8 cellular contexts compared by ENCODE assay signal in the genomic region with DNA sequence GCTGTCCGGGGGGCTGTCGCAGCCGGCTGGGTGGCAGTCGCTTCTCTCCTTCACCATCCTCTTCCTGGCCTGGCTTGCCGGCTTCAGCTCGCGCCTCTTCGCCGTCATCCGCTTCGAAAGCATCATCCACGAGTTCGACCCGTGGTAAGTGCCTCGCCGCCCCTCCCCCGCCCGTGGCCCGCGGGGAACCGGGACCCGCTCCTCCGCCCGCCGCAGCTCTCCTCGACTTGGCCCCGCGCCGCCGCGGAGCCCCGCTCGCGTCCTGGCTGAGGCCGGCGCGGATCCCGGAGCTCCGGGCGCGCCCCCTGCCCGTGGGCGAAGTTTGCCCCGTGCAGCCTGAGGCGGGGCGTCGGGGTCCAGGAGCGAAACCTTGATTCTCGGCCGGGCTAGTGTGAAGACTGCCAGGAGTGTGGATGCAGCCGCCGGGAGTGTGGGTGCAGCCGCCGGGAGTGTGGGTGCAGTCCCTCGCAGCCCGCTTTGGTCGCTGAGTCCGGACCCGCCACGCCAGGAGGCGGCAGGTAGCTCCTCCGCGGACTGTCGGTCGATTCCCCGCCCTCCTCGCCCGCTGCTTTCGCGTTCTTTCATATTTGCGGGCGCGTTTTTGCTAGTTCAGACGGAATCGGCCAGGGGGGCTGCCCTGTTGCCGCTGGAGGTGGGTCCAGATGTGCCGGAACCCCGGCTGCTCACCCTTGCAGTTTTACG. TPM values are rescaled to one million over a fixed set of nuclear protein-coding genes. Genes with fewer than 3 reads are reported as not detected.
DNase-seq lines count a peak whose midpoint lies in the region; ATAC-seq, FAIRE-seq and TF ChIP-seq lines count a peak whose summit lies in the region.

No MANE protein-coding gene starts in this region.

- TF ChIP-seq RAD21 in HepG2 (CRISPR knock-in tag; IDR thresholded peaks at IDR 0.05), result no peak

- BruUV-seq in HepG2 (replicated peaks; lab: Mats Ljungman, UMichigan), result no TSS peak

- ATAC-seq in GM19452 (IDR thresholded peaks at IDR 0.05; ENCODE audit: unreplicated experiment), result peak; percentile 6
- ATAC-seq in HepG2, result peak; percentile 11

- DNase-seq in HT1080 (ENCODE audit: low read depth) (peak; percentile 16), cerebellum (ENCODE audit: low spot score) (peak; percentile 33), HepG2 (ENCODE audit: low spot score) (peak; percentile 12), NCI-H446 (lab: John Stamatoyannopoulos, UW) (no peak)
- peak; percentile 22 for DNase-seq in activated CD4-positive, CD25-positive, alpha-beta regulatory T cell treated with anti-CD3 and anti-CD28 coated beads, Interleukin-2, amount 50 U/mL, for 16 hours (ENCODE audit: low read depth, low spot score)
- DNase-seq in stimulated activated CD4-positive, alpha-beta T cell treated with anti-CD3 and anti-CD28 coated beads, Interleukin-4, amount 100 ng/mL, for 24 hours, result peak; percentile 60

- H3K27ac ChIP-seq in BLaER1 treated with 17β-estradiol and CSF1 and Interleukin-3, amounts not matched to agents 10 nM and 100 nM, result peak overlapping the region; percentile 91 to 99 (median 97)
- H3K27ac ChIP-seq in HepG2 (ENCODE audit: extremely low read length, insufficient read depth, low read length), result peak overlapping the region; percentile 99

- no peak; a peak in 1 of 4 replicates for TF ChIP-seq POLR2A in HepG2 (IDR thresholded peaks at IDR 0.05; ENCODE audit: insufficient read depth in 1 of 2, low read depth in 2 of 2, low read length in 2 of 2)

- peaks cover 0 to 6% (median 0%) of the 10 kb centered on the region in 11 experiments; a peak in 7 of 22 replicates for H3K9me3 ChIP-seq in BLaER1 treated with 17β-estradiol and CSF1 and Interleukin-3, amounts not matched to agents 10 nM and 100 nM (replicated peaks in 1 of 11)
- no peaks in the 10 kb centered on the region for H3K9me3 ChIP-seq in HepG2 (ENCODE audit: low read length)

- H3K9ac ChIP-seq in BLaER1 treated with 17β-estradiol and CSF1 and Interleukin-3, amounts not matched to agents 10 nM and 100 nM, result peak overlapping the region; percentile 95 to 100 (median 98)
- peak overlapping the region; percentile 88 for H3K9ac ChIP-seq in HepG2 (ENCODE audit: insufficient read depth, low read depth, low read length)

- CTCF ChIA-PET in HepG2 (lab: Yijun Ruan, JAX; ENCODE audit: low intra/inter-chr PET ratio, low total read pairs), result no interaction called here

- H2AFZ ChIP-seq in HepG2 (ENCODE audit: low read length), result no peak overlapping the region

- TF ChIP-seq CTCF in HepG2 (CRISPR knock-in tag; IDR thresholded peaks at IDR 0.05), result peak; percentile 49

- peaks cover 28 to 58% (median 40%) of the 10 kb centered on the region in 10 experiments for H3K4me1 ChIP-seq in BLaER1 treated with 17β-estradiol and CSF1 and Interleukin-3, amounts not matched to agents 10 nM and 100 nM
- peaks cover 39% of the 10 kb centered on the region for H3K4me1 ChIP-seq in HepG2 (ENCODE audit: insufficient read depth, low read length)

- no peak for TF ChIP-seq EP300 in HepG2 (IDR thresholded peaks at IDR 0.05; ENCODE audit: low read depth in 2 of 2, low read length in 2 of 2)
- no peak for TF ChIP-seq EP300 in HepG2 (CRISPR knock-in tag; IDR thresholded peaks at IDR 0.05; ENCODE audit: borderline replicate concordance)

- FAIRE-seq in HepG2 (lab: Jason Lieb, UNC), result no peak

- H3K79me2 ChIP-seq in HepG2 (ENCODE audit: insufficient read depth, low read length), result peaks cover 66% of the 10 kb centered on the region

- H3K27me3 ChIP-seq in BLaER1 treated with 17β-estradiol and CSF1 and Interleukin-3, amounts not matched to agents 10 nM and 100 nM, result no peaks in the 10 kb centered on the region
- H3K27me3 ChIP-seq in HepG2 (ENCODE audit: control insufficient read depth in 1 of 2, insufficient read depth in 2 of 2, low read length in 2 of 2), result no peaks in the 10 kb centered on the region; a peak in 1 of 5 replicates

- peak overlapping the region; percentile 76 to 97 (median 89) for H3K4me2 ChIP-seq in BLaER1 treated with 17β-estradiol and CSF1 and Interleukin-3, amounts not matched to agents 10 nM and 100 nM
- H3K4me2 ChIP-seq in HepG2 (ENCODE audit: low read depth, low read length), result peak overlapping the region; percentile 62

- 1% methylated on average over 5 of the region's 79 CpGs for WGBS in HepG2 (ENCODE audit: low lambda C conversion rate)

- in situ Hi-C loops in HepG2 (cut with HindIII; ENCODE audit: extremely low pct_ligation_motif_present, low pct_unique_long_range_greater_than_20kb), result no loop called here

- peaks cover 0 to 18% (median 12%) of the 10 kb centered on the region in 11 experiments; a peak in 11 of 22 replicates for H3K36me3 ChIP-seq in BLaER1 treated with 17β-estradiol and CSF1 and Interleukin-3, amounts not matched to agents 10 nM and 100 nM
- no peaks in the 10 kb centered on the region for H3K36me3 ChIP-seq in HepG2 (replicated peaks in 1 of 2; ENCODE audit: control insufficient read depth in 1 of 2, insufficient read depth in 2 of 2, low read length in 2 of 2)

- POLR2A ChIA-PET in HepG2 (lab: Yijun Ruan, JAX), result interaction anchor here (0.9 to 2.8 kb wide), 17 partner anchors 11 to 346 kb away, joined by 3 to 19 read pairs (median 4); no protein-coding TSS in a partner anchor

- intact Hi-C loops in HepG2 (cut with micrococcal nuclease; ENCODE audit: unreplicated experiment), result loop anchor here (2.0 to 10.0 kb wide), 4 partner anchors 156 to 573 kb away; a partner anchor contains a TSS

- H3K4me3 ChIP-seq in BLaER1 treated with 17β-estradiol and CSF1 and Interleukin-3, amounts not matched to agents 10 nM and 100 nM, result peak overlapping the region; percentile 86 to 99 (median 98)
- peak overlapping the region; percentile 91 to 97 (median 91) for H3K4me3 ChIP-seq in HepG2 (replicated peaks in 1 of 3; ENCODE audit: insufficient read depth in 1 of 3, low read depth in 2 of 3, low read length in 3 of 3)

- H4K20me1 ChIP-seq in BLaER1 treated with 17β-estradiol and CSF1 and Interleukin-3, amounts not matched to agents 10 nM and 100 nM, result peaks cover 45 to 56% (median 52%) of the 10 kb centered on the region in 11 experiments; a peak in 21 of 22 replicates
- H4K20me1 ChIP-seq in HepG2 (ENCODE audit: insufficient read depth, low read length), result peaks cover 42% of the 10 kb centered on the region

TF ChIP-seq in HepG2, 621 proteins besides CTCF, POLR2A, EP300 and RAD21 (continues in another document):
- no peak for TF ChIP-seq MAZ (IDR thresholded peaks at IDR 0.05; ENCODE audit: borderline replicate concordance, low read depth, low read length)
- TF ChIP-seq MAZ (CRISPR knock-in tag; IDR thresholded peaks at IDR 0.05; ENCODE audit: low read depth), result no peak
- no peak for TF ChIP-seq PHF5A (CRISPR knock-in tag; IDR thresholded peaks at IDR 0.05; ENCODE audit: low read depth, unreplicated experiment)
- TF ChIP-seq MXD4 (CRISPR knock-in tag; IDR thresholded peaks at IDR 0.05), result no peak
- no peak for TF ChIP-seq KDM3A (CRISPR knock-in tag; IDR thresholded peaks at IDR 0.05; ENCODE audit: low read depth)
- TF ChIP-seq JUNB (CRISPR knock-in tag; IDR thresholded peaks at IDR 0.05; ENCODE audit: borderline replicate concordance), result no peak
- TF ChIP-seq KAT7 (CRISPR knock-in tag; IDR thresholded peaks at IDR 0.05; ENCODE audit: borderline replicate concordance), result no peak
- TF ChIP-seq PRPF4 (IDR thresholded peaks at IDR 0.05; ENCODE audit: low read depth, low read length, poor library complexity, severe bottlenecking), result no peak
- TF ChIP-seq, protein P1, sequence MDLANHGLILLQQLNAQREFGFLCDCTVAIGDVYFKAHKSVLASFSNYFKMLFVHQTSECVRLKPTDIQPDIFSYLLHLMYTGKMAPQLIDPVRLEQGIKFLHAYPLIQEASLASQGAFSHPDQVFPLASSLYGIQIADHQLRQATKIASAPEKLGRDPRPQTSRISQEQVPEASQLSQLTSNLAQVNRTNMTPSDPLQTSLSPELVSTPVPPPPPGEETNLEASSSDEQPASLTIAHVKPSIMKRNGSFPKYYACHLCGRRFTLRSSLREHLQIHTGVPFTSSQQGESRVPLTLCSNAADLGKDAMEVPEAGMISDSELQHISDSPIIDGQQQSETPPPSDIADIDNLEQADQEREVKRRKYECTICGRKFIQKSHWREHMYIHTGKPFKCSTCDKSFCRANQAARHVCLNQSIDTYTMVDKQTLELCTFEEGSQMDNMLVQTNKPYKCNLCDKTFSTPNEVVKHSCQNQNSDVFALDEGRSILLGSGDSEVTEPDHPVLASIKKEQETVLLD (CRISPR knock-in tag; IDR thresholded peaks at IDR 0.05; ENCODE audit: low read depth), result 0 out of 2 replicates have a peak, but pooled peaks have one; percentile 44
- TF ChIP-seq ZNF546 (CRISPR knock-in tag; conservative IDR thresholded peaks at IDR 0.05), result peak; percentile 68; the same call in 1 of the 2 replicates
- no peak for TF ChIP-seq ZNF224 (CRISPR knock-in tag; IDR thresholded peaks at IDR 0.05)

RNA-seq across cellular contexts. Expression of a gene that starts 0.6 kb away (rescaled TPM):
- total RNA-seq in HT1080 (2014; rRNA removed; shearing (Covaris generic)), result 153 and 154 TPM in 2 replicates
- 138 and 179 TPM in 2 replicates for polyA plus RNA-seq in HT1080 (2015; cell fraction: cytosol; rRNA removed)
- polyA plus RNA-seq in HT1080 (2015; cell fraction: nucleus; rRNA removed), result 309 and 343 TPM in 2 replicates
- 95.2 TPM for total RNA-seq in cerebellum
- total RNA-seq in HepG2 (2016; rRNA removed; fragmentation: Illumina TruSeq; extraction: Trizol), result 160 and 205 TPM in 2 replicates
- total RNA-seq in HepG2 (2016; cell fraction: cytosol; rRNA removed; fragmentation: Illumina TruSeq; extraction: Trizol; ENCODE audit: low read depth), result 106 and 107 TPM in 2 replicates
- 157 and 195 TPM in 2 replicates for total RNA-seq in HepG2 (2016; cell fraction: insoluble cytoplasmic fraction; rRNA removed; fragmentation: Illumina TruSeq; extraction: Trizol)
- 71.4 and 88.4 TPM in 2 replicates for total RNA-seq in HepG2 (2016; cell fraction: membrane; rRNA removed; fragmentation: Illumina TruSeq; extraction: Trizol)
- total RNA-seq in HepG2 (2016; cell fraction: nucleus; rRNA removed; fragmentation: Illumina TruSeq; extraction: Trizol), result 201 and 264 TPM in 2 replicates
- polyA plus RNA-seq in HepG2 (2011; rRNA removed), result 73.6 and 85.0 TPM in 2 replicates
- 39.4 and 56.2 TPM in 2 replicates for polyA plus RNA-seq in HepG2 (2011; cell fraction: cytosol; rRNA removed)
- polyA plus RNA-seq in HepG2 (2011; cell fraction: nucleus; rRNA removed), result 29.8 and 34.6 TPM in 2 replicates
- 70.0 and 96.2 TPM in 2 replicates for polyA plus RNA-seq in HepG2 (2012)
- 15.6 and 15.8 TPM in 2 replicates for polyA plus RNA-seq in HepG2 (2016; cell fraction: cytosol; fragmentation: Illumina TruSeq; extraction: Trizol; ENCODE audit: low read depth)
- polyA plus RNA-seq in HepG2 (2016; cell fraction: insoluble cytoplasmic fraction; fragmentation: Illumina TruSeq; extraction: Trizol; ENCODE audit: low read depth), result 107 and 116 TPM in 2 replicates
- 37.8 and 48.6 TPM in 2 replicates for polyA plus RNA-seq in HepG2 (2016; cell fraction: membrane; fragmentation: Illumina TruSeq; extraction: Trizol; ENCODE audit: low read depth)
- polyA plus RNA-seq in HepG2 (2016; cell fraction: nucleus; fragmentation: Illumina TruSeq; extraction: Trizol; ENCODE audit: insufficient read depth, low read depth), result 192 and 216 TPM in 2 replicates
- 83.7 and 110 TPM in 2 replicates for polyA minus RNA-seq in HepG2 (2011; rRNA and poly(A)+ RNA removed; ENCODE audit: low replicate concordance)
- polyA minus RNA-seq in HepG2 (2011; cell fraction: cytosol; rRNA and poly(A)+ RNA removed), result 109 and 110 TPM in 2 replicates
- polyA minus RNA-seq in HepG2 (2011; cell fraction: nucleus; rRNA and poly(A)+ RNA removed), result 136 and 160 TPM in 2 replicates

Comparison
In these comparisons a context has a peak if more than half of its experiments do, and no peak if none do; other contexts are left out.
1. DNase-seq: peak in HT1080 (single experiment), activated CD4-positive, CD25-positive, alpha-beta regulatory T cell treated with anti-CD3 and anti-CD28 coated beads, Interleukin-2, amount 50 U/mL, for 16 hours (single experiment), cerebellum (single experiment), HepG2 (single experiment) and stimulated activated CD4-positive, alpha-beta T cell treated with anti-CD3 and anti-CD28 coated beads, Interleukin-4, amount 100 ng/mL, for 24 hours (single experiment); none in NCI-H446 (0 of 2).